In genomic region chr7:157299317-157299612, GRCh38 we compare ENCODE assay signal across 15 cellular contexts. TPM values are rescaled to one million over a fixed set of nuclear protein-coding genes. Genes with fewer than 3 reads are reported as not detected.
DNase-seq lines count a peak whose midpoint lies in the region; ATAC-seq and TF ChIP-seq lines count a peak whose summit lies in the region.
"Had no signal": no experiment of that assay in that cellular context is flagged by ENCODE, and none has a peak within 500 bp of the region (broad histone marks: within the 10 kb centered on the region; RNA-seq: fewer than 3 reads in every experiment).

No MANE protein-coding gene starts in this region.

- no peaks in the 10 kb centered on the region for H3K9me3 Mint-ChIP-seq in CD4-positive, alpha-beta T cell
- H3K9me3 Mint-ChIP-seq in activated naive CD8-positive, alpha-beta T cell treated with anti-CD3 and anti-CD28 coated beads, Interleukin-2, amount 10 ng/mL, durations not matched to agents 7 days and 5 days: peaks cover 6% of the 10 kb centered on the region
- H3K9me3 Mint-ChIP-seq in neural crest cell: peaks cover 3% of the 10 kb centered on the region

- H3K4me3 ChIP-seq in HCT116 (replicated peaks in 1 of 2; ENCODE audit: low read depth in 1 of 2, low read length in 2 of 2): peak overlapping the region; percentile 33 to 56
- H3K4me3 ChIP-seq: coronary artery, esophagus muscularis mucosa, SK-N-MC, thyroid gland had no signal

- no TSS peak for BruUV-seq in HCT116 (replicated peaks; lab: Mats Ljungman, UMichigan)

- H3K27ac Mint-ChIP-seq in CD4-positive, alpha-beta T cell: peak overlapping the region; percentile 22
- peak overlapping the region; percentile 87 for H3K27ac Mint-ChIP-seq in activated naive CD8-positive, alpha-beta T cell treated with anti-CD3 and anti-CD28 coated beads, Interleukin-2, amount 10 ng/mL, durations not matched to agents 7 days and 5 days
- H3K27ac Mint-ChIP-seq in neural crest cell (ENCODE audit: unreplicated experiment): peak overlapping the region; percentile 91

- no peak for ATAC-seq in CD4-positive, alpha-beta T cell (ENCODE audit: poor library complexity)
- peak; percentile 1; the same call in 1 of the 2 replicates for ATAC-seq in HCT116
- ATAC-seq in activated naive CD8-positive, alpha-beta T cell treated with anti-CD3 and anti-CD28 coated beads, Interleukin-2, amount 10 ng/mL, durations not matched to agents 7 days and 5 days (ENCODE audit: low read depth): no peak

- H4K20me1 ChIP-seq in HCT116 (ENCODE audit: insufficient read depth): no peaks in the 10 kb centered on the region

- no peaks in the 10 kb centered on the region for H3K27me3 Mint-ChIP-seq in CD4-positive, alpha-beta T cell
- peaks cover 2% of the 10 kb centered on the region for H3K27me3 Mint-ChIP-seq in activated naive CD8-positive, alpha-beta T cell treated with anti-CD3 and anti-CD28 coated beads, Interleukin-2, amount 10 ng/mL, durations not matched to agents 7 days and 5 days
- no peaks in the 10 kb centered on the region for H3K27me3 Mint-ChIP-seq in neural crest cell (ENCODE audit: low read depth)

- no peaks in the 10 kb centered on the region for H3K9me2 ChIP-seq in HCT116 (ENCODE audit: insufficient read depth)

- H3K27ac ChIP-seq in CD4-positive, alpha-beta T cell (ENCODE audit: low read depth, low read length): no peak overlapping the region
- H3K27ac ChIP-seq in HCT116 (ENCODE audit: low read depth, low read length): peak overlapping the region; percentile 66
- H3K27ac ChIP-seq: coronary artery, esophagus muscularis mucosa, SK-N-MC, thyroid gland had no signal

- no peak overlapping the region for H3K4me3 Mint-ChIP-seq in CD4-positive, alpha-beta T cell
- H3K4me3 Mint-ChIP-seq in activated naive CD8-positive, alpha-beta T cell treated with anti-CD3 and anti-CD28 coated beads, Interleukin-2, amount 10 ng/mL, durations not matched to agents 7 days and 5 days: no peak overlapping the region
- no peak overlapping the region for H3K4me3 Mint-ChIP-seq in neural crest cell

- no peak for TF ChIP-seq CTCF in CD4-positive, alpha-beta T cell (IDR thresholded peaks at IDR 0.05)
- TF ChIP-seq CTCF in HCT116 (IDR thresholded peaks at IDR 0.05 in 2 of 3, conservative IDR thresholded peaks at IDR 0.05 in 1 of 3; ENCODE audit: borderline replicate concordance in 1 of 3, insufficient read depth in 1 of 3, low read depth in 2 of 3, low read length in 2 of 3): no peak
- TF ChIP-seq CTCF in neural crest cell (conservative IDR thresholded peaks at IDR 0.05): no peak

- H3K9ac ChIP-seq in HCT116 (ENCODE audit: low read length): peak overlapping the region; percentile 62

- H3K4me1 Mint-ChIP-seq in CD4-positive, alpha-beta T cell (ENCODE audit: low read depth): peaks cover 32% of the 10 kb centered on the region
- peaks cover 28% of the 10 kb centered on the region for H3K4me1 Mint-ChIP-seq in activated naive CD8-positive, alpha-beta T cell treated with anti-CD3 and anti-CD28 coated beads, Interleukin-2, amount 10 ng/mL, durations not matched to agents 7 days and 5 days
- H3K4me1 Mint-ChIP-seq in neural crest cell: peaks cover 12% of the 10 kb centered on the region

- H3K27me3 ChIP-seq in CD4-positive, alpha-beta T cell (ENCODE audit: control insufficient read depth, insufficient read depth, low read length): no peaks in the 10 kb centered on the region
- no peaks in the 10 kb centered on the region for H3K27me3 ChIP-seq in HCT116 (ENCODE audit: insufficient read depth, low read length)
- H3K27me3 ChIP-seq: thyroid gland had no signal

- no peaks in the 10 kb centered on the region for H3K9me3 ChIP-seq in CD4-positive, alpha-beta T cell (ENCODE audit: control insufficient read depth, low read length)
- H3K9me3 ChIP-seq in HCT116 (ENCODE audit: control insufficient read depth in 1 of 2, insufficient read depth in 1 of 2, low read depth in 1 of 2, low read length in 2 of 2): no peaks in the 10 kb centered on the region
- H3K9me3 ChIP-seq: esophagus muscularis mucosa, thyroid gland had no signal

- H3K4me2 ChIP-seq in HCT116 (ENCODE audit: low read length): peak overlapping the region; percentile 85

- H3K4me1 ChIP-seq in HCT116 (ENCODE audit: control insufficient read depth in 1 of 2, insufficient read depth in 2 of 2, low read length in 2 of 2): peaks cover 26 to 59% of the 10 kb centered on the region in 2 experiments
- H3K4me1 ChIP-seq: esophagus muscularis mucosa, thyroid gland had no signal

- H2AFZ ChIP-seq in HCT116 (ENCODE audit: low read depth, low read length, poor library complexity, severe bottlenecking): no peak overlapping the region

- no peaks in the 10 kb centered on the region for H3K36me3 ChIP-seq in HCT116 (ENCODE audit: control insufficient read depth in 1 of 2, insufficient read depth in 2 of 2, low read length in 2 of 2)
- H3K36me3 ChIP-seq: esophagus muscularis mucosa, thyroid gland had no signal

- RAD21 ChIA-PET in HCT116 (lab: Charles Lee; ENCODE audit: low non-redundant PET in 1 of 2, low total read pairs in 2 of 2, uncharacterized antibody in 2 of 2, unreplicated experiment in 2 of 2): interaction anchor here in 1 of 2 experiments (0.6 kb wide), 1 partner anchor 239 kb away, joined by 3 read pairs; no protein-coding TSS in a partner anchor

- no peaks in the 10 kb centered on the region for H3K79me2 ChIP-seq in HCT116 (ENCODE audit: insufficient read depth, low read length)

- no peaks in the 10 kb centered on the region for H3K36me3 Mint-ChIP-seq in CD4-positive, alpha-beta T cell (ENCODE audit: low read depth)
- H3K36me3 Mint-ChIP-seq in activated naive CD8-positive, alpha-beta T cell treated with anti-CD3 and anti-CD28 coated beads, Interleukin-2, amount 10 ng/mL, durations not matched to agents 7 days and 5 days: peaks cover 3% of the 10 kb centered on the region
- H3K36me3 Mint-ChIP-seq in neural crest cell (ENCODE audit: low read depth): no peaks in the 10 kb centered on the region

- no peak for TF ChIP-seq RAD21 in HCT116 (IDR thresholded peaks at IDR 0.05; ENCODE audit: low read depth)

- no peak for TF ChIP-seq POLR2A in HCT116 (IDR thresholded peaks at IDR 0.05; ENCODE audit: borderline replicate concordance, extremely low read depth, insufficient read depth, insufficient read length)

- intact Hi-C loops in CD4-positive, alpha-beta T cell (cut with DNase I, micrococcal nuclease): no loop called here
- intact Hi-C loops in HCT116 (cut with micrococcal nuclease): no loop called here

- CTCF ChIA-PET in CD4-positive, alpha-beta T cell (lab: Charles Lee): no interaction called here
- CTCF ChIA-PET in HCT116 (lab: Charles Lee): interaction anchor here (1.0 kb wide), 1 partner anchor 40 kb away, joined by 4 read pairs; no protein-coding TSS in a partner anchor

- POLR2A ChIA-PET in CD4-positive, alpha-beta T cell (lab: Charles Lee): no interaction called here
- POLR2A ChIA-PET in HCT116 (lab: Charles Lee): no interaction called here
- POLR2A ChIA-PET in activated naive CD8-positive, alpha-beta T cell treated with anti-CD3 and anti-CD28 coated beads, Interleukin-2, amount 10 ng/mL, durations not matched to agents 7 days and 5 days (lab: Charles Lee): no interaction called here

- DNase-seq in CD4-positive, alpha-beta T cell: no peak
- DNase-seq in HCT116 (ENCODE audit: low read depth, low spot score) (no peak), neural crest cell (ENCODE audit: low read depth, low spot score) (no peak), amygdala (lab: John Stamatoyannopoulos, UW) (no peak), AG20443 (ENCODE audit: low spot score) (no peak), NCI-H526 (lab: John Stamatoyannopoulos, UW) (no peak)
- no peak for DNase-seq in activated naive CD8-positive, alpha-beta T cell treated with anti-CD3 and anti-CD28 coated beads, Interleukin-2, amount 10 ng/mL, durations not matched to agents 7 days and 5 days
- DNase-seq: aorta, COR-L47, GF-D8, MV-4-11, thyroid gland had no signal

TF ChIP-seq in HCT116, 20 proteins besides CTCF, POLR2A, EP300 and RAD21 (continues in another document):
- TF ChIP-seq ATF3 (IDR thresholded peaks at IDR 0.05) (no peak), SP1 (IDR thresholded peaks at IDR 0.05; ENCODE audit: low read depth) (no peak), JUND (IDR thresholded peaks at IDR 0.05) (no peak), ZNF274 (IDR thresholded peaks at IDR 0.05; ENCODE audit: low read depth, low read length) (no peak), CEBPB (IDR thresholded peaks at IDR 0.05; ENCODE audit: low read depth) (no peak), REST (IDR thresholded peaks at IDR 0.05; ENCODE audit: low read depth) (no peak), SRF (IDR thresholded peaks at IDR 0.05; ENCODE audit: low read depth) (no peak), EZH2 (IDR thresholded peaks at IDR 0.05) (no peak)

RNA-seq across cellular contexts. Expression of gene DNAJB6, which starts 37.5 kb away (rescaled TPM):
- total RNA-seq in CD4-positive, alpha-beta T cell: 100 to 1,000 TPM; 232 to 242 TPM
- total RNA-seq in HCT116 (2021; ENCODE audit: unreplicated experiment) (82.5 TPM), neural crest cell (102 and 107 TPM in 2 replicates)
- 49.6 and 52.8 TPM in 2 replicates for polyA plus RNA-seq in HCT116 (2012)
- 10 to 100 TPM; 60.0 to 67.0 TPM for total RNA-seq in activated naive CD8-positive, alpha-beta T cell treated with anti-CD3 and anti-CD28 coated beads, Interleukin-2, amount 10 ng/mL, durations not matched to agents 7 days and 5 days

Comparison
In these comparisons a context has a peak if more than half of its experiments do, and no peak if none do; other contexts are left out.
1. H3K27ac Mint-ChIP-seq: peak in every context shown above with its lines; median percentile 91 in neural crest cell; 87 in activated naive CD8-positive, alpha-beta T cell treated with anti-CD3 and anti-CD28 coated beads, Interleukin-2, amount 10 ng/mL, durations not matched to agents 7 days and 5 days; 22 in CD4-positive, alpha-beta T cell.